In the genomic region with DNA sequence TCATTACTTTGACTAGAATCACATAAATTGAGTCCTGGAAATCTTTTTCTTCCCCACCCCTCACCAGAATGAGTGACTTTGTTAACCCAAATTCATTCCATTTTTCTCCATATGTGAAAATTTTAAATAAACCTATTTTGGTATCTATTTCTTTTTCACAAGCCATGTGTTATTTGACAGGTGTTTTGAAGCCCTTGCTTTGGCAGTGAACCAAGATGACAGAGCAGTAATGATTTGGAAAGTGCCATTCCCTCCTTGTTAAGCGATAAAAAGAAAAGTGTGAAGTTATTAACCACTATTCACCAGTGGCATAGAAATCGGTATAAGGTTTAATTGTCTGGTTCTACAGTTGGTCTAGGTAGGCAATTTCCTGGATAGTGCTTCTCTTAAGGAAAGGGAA, we compare ENCODE assay signal across 22 cellular contexts.
"Had no signal": no experiment of that assay in that cellular context is flagged by ENCODE, and none has a peak within 500 bp of the region (broad histone marks: within the 10 kb centered on the region; RNA-seq: fewer than 3 reads in every experiment).

No MANE protein-coding gene starts in this region.

- DNase-seq: activated CD4-positive, alpha-beta T cell treated with anti-CD3 and anti-CD28 coated beads, Interleukin-2, amount 10 ng/mL, durations not matched to agents 7 days and 5 days; activated CD8-positive, alpha-beta memory T cell treated with anti-CD3 and anti-CD28 coated beads, Interleukin-2, amount 10 ng/mL, durations not matched to agents 7 days and 5 days; activated CD8-positive, alpha-beta T cell treated with anti-CD3 and anti-CD28 coated beads for 36 hours; activated effector memory CD4-positive, alpha-beta T cell treated with anti-CD3 and anti-CD28 coated beads, Interleukin-2, amount 50 U/mL, for 16 hours; activated naive CD4-positive, alpha-beta T cell treated with anti-CD3 and anti-CD28 coated beads, Interleukin-2, amount 10 ng/mL, durations not matched to agents 7 days and 5 days; activated T-cell treated with anti-CD3 and anti-CD28 coated beads for 4 hours; body of pancreas; effector CD4-positive, alpha-beta T cell; kidney; lower lobe of right lung; mesendoderm; mucosa of descending colon; naive thymus-derived CD4-positive, alpha-beta T cell; retina; stimulated activated CD4-positive, alpha-beta T cell treated with anti-CD3 and anti-CD28 coated beads, Interleukin-12 subunit alpha, Interleukin-12 subunit beta, amount 100 ng/mL, for 4 hours; stimulated activated CD4-positive, alpha-beta T cell treated with anti-CD3 and anti-CD28 coated beads, Interleukin-4, amount 100 ng/mL, for 4 hours; stimulated activated naive CD8-positive, alpha-beta T cell treated with anti-CD3 and anti-CD28 coated beads, Interleukin-15, Interleukin-2, amounts not matched to agents 100 U/mL and 50 U/mL, for 24 hours; thyroid gland had no signal

- H2AFZ ChIP-seq: neural progenitor cell had no signal

- H3K4me1 ChIP-seq: body of pancreas, lower lobe of right lung, neural progenitor cell, thyroid gland had no signal

- H3K36me3 ChIP-seq: cardiac muscle cell, thyroid gland had no signal

- H3K4me2 ChIP-seq: neural progenitor cell had no signal

- H3K27me3 ChIP-seq: body of pancreas, cardiac muscle cell, neural progenitor cell, thyroid gland had no signal

- ATAC-seq: activated CD4-positive, CD25-positive, alpha-beta regulatory T cell treated with anti-CD3 and anti-CD28 coated beads, Interleukin-2, amount 50 U/mL, for 24 hours; activated CD8-positive, alpha-beta memory T cell treated with anti-CD3 and anti-CD28 coated beads, Interleukin-2, amount 10 ng/mL, durations not matched to agents 7 days and 5 days; activated CD8-positive, alpha-beta T cell treated with anti-CD3 and anti-CD28 coated beads for 36 hours; body of pancreas; left lobe of liver; lower lobe of right lung; mucosa of descending colon; naive thymus-derived CD4-positive, alpha-beta T cell; stimulated activated naive CD8-positive, alpha-beta T cell treated with anti-CD3 and anti-CD28 coated beads, Interleukin-15, Interleukin-2, amounts not matched to agents 100 U/mL and 50 U/mL, for 24 hours had no signal

- H3K4me3 ChIP-seq: body of pancreas, cardiac muscle cell, lower lobe of right lung, mucosa of descending colon, neural progenitor cell, thyroid gland had no signal

- H3K27ac ChIP-seq: body of pancreas, cardiac muscle cell, lower lobe of right lung, neural progenitor cell, thyroid gland had no signal

- H3K9me3 ChIP-seq: body of pancreas, lower lobe of right lung, mucosa of descending colon, thyroid gland had no signal
